Comparison of ENCODE assay signal across 8 cellular contexts in the genomic region with DNA sequence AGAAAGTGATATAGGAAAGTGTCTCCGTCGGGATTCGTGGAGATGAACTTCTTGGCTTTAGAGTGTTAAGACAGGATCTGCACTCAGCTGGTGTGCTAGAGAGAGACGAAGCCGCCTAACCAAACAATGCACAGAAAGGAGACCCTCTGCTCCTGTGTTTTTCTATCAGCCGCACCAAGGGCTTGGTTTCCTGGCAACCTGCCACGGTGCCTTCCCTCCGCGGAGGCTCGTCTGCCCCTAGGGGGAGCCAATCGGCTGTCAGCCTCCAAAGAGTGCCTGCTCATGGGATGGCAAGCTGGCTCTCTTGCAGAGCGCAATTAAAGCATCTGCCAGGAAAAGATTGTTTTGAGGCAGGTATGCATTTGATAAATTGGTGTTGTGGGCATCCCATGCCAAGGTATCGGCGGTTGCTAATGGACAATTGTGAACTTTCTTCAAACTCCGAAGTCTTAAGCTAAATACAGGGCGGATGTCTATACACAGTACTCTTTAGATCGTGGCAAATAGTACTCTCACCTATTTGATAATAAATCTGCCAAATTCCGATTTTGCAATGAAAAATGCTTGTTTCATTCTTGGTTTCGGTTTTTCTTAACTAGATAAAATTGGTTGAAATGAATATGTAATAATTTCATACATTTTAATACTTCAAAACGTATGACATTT.
A peak's percentile ranks its signal among the peaks of the same experiment; 100 is the strongest.
DNase-seq lines count a peak whose midpoint lies in the region; ATAC-seq and TF ChIP-seq lines count a peak whose summit lies in the region.

No MANE protein-coding gene starts in this region.

- no peaks in the 10 kb centered on the region for H3K27me3 ChIP-seq in Caco-2 (replicated peaks; ENCODE audit: control insufficient read depth, insufficient read depth, low read length)
- H3K27me3 ChIP-seq in right lobe of liver = no peaks in the 10 kb centered on the region

- H3K36me3 ChIP-seq in Caco-2 (ENCODE audit: control insufficient read depth, insufficient read depth, low read length) (no peaks in the 10 kb centered on the region), right lobe of liver (no peaks in the 10 kb centered on the region)

- CTCF ChIA-PET in Caco-2 (lab: Charles Lee) = interaction anchor here (0.9 kb wide), 1 partner anchor 12 kb away, joined by 3 read pairs; no protein-coding TSS in a partner anchor

- ATAC-seq in GM19035 (IDR thresholded peaks at IDR 0.05; ENCODE audit: unreplicated experiment) (peak; percentile 74), HG03439 (IDR thresholded peaks at IDR 0.05; ENCODE audit: unreplicated experiment) (peak; percentile 74), right lobe of liver (peak; percentile 87 to 94 (median 90))
- peak; percentile 56 to 57 for ATAC-seq in stimulated activated naive B cell treated with anti-CD40 and anti-IgM and Interleukin-4, amounts not matched to agents 10 μg/mL and 1 μg/mL and 100 μg/mL, for 72 hours (replicated peaks)

- peak; percentile 55 to 84 for TF ChIP-seq CTCF in Caco-2 (IDR thresholded peaks at IDR 0.05; ENCODE audit: insufficient read depth in 1 of 2, low read depth in 1 of 2, low read length in 1 of 2, severe bottlenecking in 1 of 2, unreplicated experiment in 1 of 2)
- peak; percentile 74 for TF ChIP-seq CTCF in choroid plexus epithelial cell (conservative IDR thresholded peaks at IDR 0.05; ENCODE audit: low read depth, low read length)
- TF ChIP-seq CTCF in right lobe of liver (IDR thresholded peaks at IDR 0.05) = peak; percentile 27 to 87 (median 77)

- no TSS peak for BruUV-seq in Caco-2 (replicated peaks; lab: Mats Ljungman, UMichigan)

- WGBS in right lobe of liver (ENCODE audit: insufficient coverage, low coverage, low lambda C conversion rate, missing lambda C conversion rate) = 34% methylated on average over 16 of the region's 20 CpGs

- no peak for TF ChIP-seq POLR2A in right lobe of liver (IDR thresholded peaks at IDR 0.05)

- intact Hi-C loops in Caco-2 (cut with micrococcal nuclease; ENCODE audit: unreplicated experiment) (no loop called here), right lobe of liver (cut with DNase I) (no loop called here)

- H3K36me3 Mint-ChIP-seq in Caco-2 (ENCODE audit: insufficient read depth, unreplicated experiment) = no peaks in the 10 kb centered on the region
- no peaks in the 10 kb centered on the region for H3K36me3 Mint-ChIP-seq in stimulated activated naive B cell treated with anti-CD40 and anti-IgM and Interleukin-4, amounts not matched to agents 10 μg/mL and 1 μg/mL and 100 μg/mL, for 72 hours

- H3K27ac ChIP-seq in right lobe of liver = no peak overlapping the region

- H3K9me3 ChIP-seq in Caco-2 (no peaks in the 10 kb centered on the region), right lobe of liver (no peaks in the 10 kb centered on the region)

- peaks cover 5% of the 10 kb centered on the region for H3K27me3 Mint-ChIP-seq in Caco-2 (ENCODE audit: insufficient read depth, unreplicated experiment)
- H3K27me3 Mint-ChIP-seq in stimulated activated naive B cell treated with anti-CD40 and anti-IgM and Interleukin-4, amounts not matched to agents 10 μg/mL and 1 μg/mL and 100 μg/mL, for 72 hours = no peaks in the 10 kb centered on the region

- no peaks in the 10 kb centered on the region for H3K4me1 Mint-ChIP-seq in Caco-2 (ENCODE audit: low read depth, unreplicated experiment)
- H3K4me1 Mint-ChIP-seq in stimulated activated naive B cell treated with anti-CD40 and anti-IgM and Interleukin-4, amounts not matched to agents 10 μg/mL and 1 μg/mL and 100 μg/mL, for 72 hours = no peaks in the 10 kb centered on the region

- DNase-seq in Caco-2 (peak; percentile 48 to 68), OCI-M1 (lab: John Stamatoyannopoulos, UW) (peak; percentile 82), choroid plexus epithelial cell (ENCODE audit: low read depth) (peak; percentile 60), right lobe of liver (peak; percentile 79 to 84 (median 83)), amniotic stem cell (lab: John Stamatoyannopoulos, UW) (no peak)
- peak; percentile 3 for DNase-seq in stimulated activated naive B cell treated with anti-CD40 and anti-IgM and Interleukin-4, amounts not matched to agents 10 μg/mL and 1 μg/mL and 100 μg/mL, for 72 hours

- POLR2A ChIA-PET in Caco-2 (lab: Charles Lee) = no interaction called here

- H3K4me1 ChIP-seq in Caco-2 (no peaks in the 10 kb centered on the region), right lobe of liver (no peaks in the 10 kb centered on the region)

- no peak overlapping the region for H3K4me3 Mint-ChIP-seq in Caco-2 (ENCODE audit: unreplicated experiment)
- H3K4me3 Mint-ChIP-seq in stimulated activated naive B cell treated with anti-CD40 and anti-IgM and Interleukin-4, amounts not matched to agents 10 μg/mL and 1 μg/mL and 100 μg/mL, for 72 hours = no peak overlapping the region

- no peak overlapping the region for H3K27ac Mint-ChIP-seq in Caco-2 (ENCODE audit: unreplicated experiment)
- H3K27ac Mint-ChIP-seq in stimulated activated naive B cell treated with anti-CD40 and anti-IgM and Interleukin-4, amounts not matched to agents 10 μg/mL and 1 μg/mL and 100 μg/mL, for 72 hours = no peak overlapping the region

- H3K4me3 ChIP-seq in Caco-2 (ENCODE audit: low read depth, low read length) (no peak overlapping the region), choroid plexus epithelial cell (ENCODE audit: low read depth, low read length) (no peak overlapping the region), right lobe of liver (no peak overlapping the region)

- H3K9me3 Mint-ChIP-seq in Caco-2 (ENCODE audit: unreplicated experiment) = no peaks in the 10 kb centered on the region
- H3K9me3 Mint-ChIP-seq in stimulated activated naive B cell treated with anti-CD40 and anti-IgM and Interleukin-4, amounts not matched to agents 10 μg/mL and 1 μg/mL and 100 μg/mL, for 72 hours = no peaks in the 10 kb centered on the region
